Comparison of ENCODE assay signal across 8 cellular contexts in the genomic region with DNA sequence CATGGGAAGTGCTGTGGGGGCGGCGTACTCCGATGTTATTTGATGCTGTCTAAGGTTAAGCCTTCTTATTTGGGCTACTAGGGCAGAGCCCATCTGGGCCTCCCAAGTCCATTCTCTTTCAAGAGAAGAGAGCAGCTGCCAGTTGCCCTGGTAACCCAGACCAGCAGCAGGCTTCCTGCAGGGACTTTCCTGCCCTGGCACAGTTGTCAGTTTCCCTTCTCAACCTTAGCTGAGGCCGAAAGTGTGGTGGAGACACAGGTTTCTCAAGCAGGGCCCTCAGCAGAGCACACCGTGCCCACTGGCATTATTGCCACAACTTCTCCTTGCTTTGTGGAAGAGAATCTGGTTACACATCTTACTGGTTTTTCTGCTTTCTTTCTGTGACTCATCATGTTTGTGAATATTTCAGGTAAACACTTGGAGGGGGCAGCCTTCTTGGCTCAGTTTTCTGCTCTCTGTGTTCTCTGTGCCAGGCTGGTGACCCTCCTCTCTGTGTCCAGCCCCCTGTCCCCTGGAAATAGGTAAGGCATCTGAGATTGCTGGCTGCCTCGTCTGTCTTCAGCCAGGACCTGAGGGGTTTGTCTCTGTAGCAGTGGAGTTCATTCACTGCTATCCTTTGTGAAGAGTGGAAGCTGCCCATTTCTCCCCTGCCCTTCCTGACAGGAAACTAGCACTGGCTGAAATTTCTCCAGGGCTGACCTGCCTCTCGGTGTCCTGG.
DNase-seq lines count a peak whose midpoint lies in the region; ATAC-seq and TF ChIP-seq lines count a peak whose summit lies in the region.

No MANE protein-coding gene starts in this region.

- H3K27me3 ChIP-seq in Peyer's patch, result no peaks in the 10 kb centered on the region

- ATAC-seq in HG03378 (IDR thresholded peaks at IDR 0.05; ENCODE audit: unreplicated experiment) (peak; percentile 39), omental fat pad (ENCODE audit: low FRiP score) (peak; percentile 25)

- no peak overlapping the region for H3K4me3 Mint-ChIP-seq in MCF 10A (ENCODE audit: unreplicated experiment)

- H3K36me3 ChIP-seq in Peyer's patch, result no peaks in the 10 kb centered on the region

- peak overlapping the region; percentile 6 to 53 (median 42) for H3K27ac ChIP-seq in Peyer's patch

- no peaks in the 10 kb centered on the region for H3K9me3 Mint-ChIP-seq in MCF 10A (ENCODE audit: unreplicated experiment)

- peaks cover 25% of the 10 kb centered on the region for H3K4me1 Mint-ChIP-seq in MCF 10A (ENCODE audit: insufficient read depth, unreplicated experiment)

- no TSS peak for BruUV-seq in MCF 10A (replicated peaks; lab: Mats Ljungman, UMichigan)

- H3K4me3 ChIP-seq in Peyer's patch, result no peak overlapping the region

- DNase-seq in activated T-cell treated with anti-CD3 and anti-CD28 coated beads for 24 hours (ENCODE audit: low read depth) (peak; percentile 26), activated T-cell treated with anti-CD3 and anti-CD28 coated beads for 4 hours (no peak), Peyer's patch (peak in 1 of 3 donors; percentile 56), MCF 10A (ENCODE audit: unreplicated experiment) (peak; percentile 70), omental fat pad (ENCODE audit: low spot score) (no peak), NCI-H187 treated with DMSO at 0.1 percent for 48 hours (lab: John Stamatoyannopoulos, UW) (no peak), erythroblast (lab: John Stamatoyannopoulos, UW) (no peak)

- H3K4me1 ChIP-seq in Peyer's patch, result peaks cover 0 to 40% (median 8%) of the 10 kb centered on the region in 4 donors

- POLR2A ChIA-PET in MCF 10A (lab: Yijun Ruan, JAX), result no interaction called here

- peak overlapping the region; percentile 82 for H3K27ac Mint-ChIP-seq in MCF 10A (ENCODE audit: low read depth, unreplicated experiment)

- no peak for TF ChIP-seq CTCF in Peyer's patch (IDR thresholded peaks at IDR 0.05)
- no peak for TF ChIP-seq CTCF in MCF 10A (IDR thresholded peaks at IDR 0.05; ENCODE audit: unreplicated experiment)
- no peak for TF ChIP-seq CTCF in omental fat pad (IDR thresholded peaks at IDR 0.05)

- no peaks in the 10 kb centered on the region for H3K27me3 Mint-ChIP-seq in MCF 10A (ENCODE audit: insufficient read depth, unreplicated experiment)

- H3K9me3 ChIP-seq in Peyer's patch, result no peaks in the 10 kb centered on the region

- TF ChIP-seq POLR2A in Peyer's patch (IDR thresholded peaks at IDR 0.05) (no peak), erythroblast (IDR thresholded peaks at IDR 0.05; ENCODE audit: low read length) (no peak)

- intact Hi-C loops in MCF 10A (cut with micrococcal nuclease), result no loop called here

- no peaks in the 10 kb centered on the region for H3K36me3 Mint-ChIP-seq in MCF 10A (ENCODE audit: insufficient read depth, unreplicated experiment)

- CTCF ChIA-PET in MCF 10A (lab: Yijun Ruan, JAX), result interaction anchor here (0.7 kb wide), 1 partner anchor 614 kb away, joined by 3 read pairs; no protein-coding TSS in a partner anchor

Comparison
In these comparisons a context has a peak if more than half of its experiments do, and no peak if none do; other contexts are left out.
1. DNase-seq: peak in activated T-cell treated with anti-CD3 and anti-CD28 coated beads for 24 hours (single experiment) and MCF 10A (single experiment); none in activated T-cell treated with anti-CD3 and anti-CD28 coated beads for 4 hours (single experiment), omental fat pad (single experiment), NCI-H187 treated with DMSO at 0.1 percent for 48 hours (single experiment) and erythroblast (0 of 2).